In genomic region chr18:55663891-55664290, GRCh38 we compare ENCODE assay signal across 22 cellular contexts.
"Had no signal": no experiment of that assay in that cellular context is flagged by ENCODE, and none has a peak within 500 bp of the region (broad histone marks: within the 10 kb centered on the region; RNA-seq: fewer than 3 reads in every experiment).

No MANE protein-coding gene starts in this region.

- H3K9ac ChIP-seq: SK-N-SH had no signal

- H3K27ac ChIP-seq: RWPE1 had no signal

- H3K4me3 Mint-ChIP-seq: T-cell had no signal

- H3K36me3 Mint-ChIP-seq: T-cell had no signal

- H3K4me1 Mint-ChIP-seq: T-cell had no signal

- H3K9me3 ChIP-seq: SK-N-SH had no signal

- H3K27ac Mint-ChIP-seq: T-cell had no signal

- DNase-seq: KG1; MM.1S; NCI-H1092 treated with DMSO at 0.1 percent for 48 hours; NCI-H1436; NCI-H187; NCI-H2029; NCI-H2081 treated with DMSO at 0.1 percent for 48 hours; NCI-H2171; NCI-H226; NCI-H446; NCI-H510A; NCI-H524 treated with DMSO at 0.1 percent for 48 hours; NCI-H69; NCI-H774; NK-92 treated with Interleukin-12 subunit alpha and Interleukin-12 subunit beta, amount 100 ng/mL, for 24 hours; SHP77; SK-N-SH; SW 1271; T-cell had no signal

- ATAC-seq: HepG2, Panc1, T-cell had no signal

- H3K27me3 Mint-ChIP-seq: T-cell had no signal

- H3K4me2 ChIP-seq: SK-N-SH had no signal
